14 cellular contexts compared by ENCODE assay signal in the genomic region with DNA sequence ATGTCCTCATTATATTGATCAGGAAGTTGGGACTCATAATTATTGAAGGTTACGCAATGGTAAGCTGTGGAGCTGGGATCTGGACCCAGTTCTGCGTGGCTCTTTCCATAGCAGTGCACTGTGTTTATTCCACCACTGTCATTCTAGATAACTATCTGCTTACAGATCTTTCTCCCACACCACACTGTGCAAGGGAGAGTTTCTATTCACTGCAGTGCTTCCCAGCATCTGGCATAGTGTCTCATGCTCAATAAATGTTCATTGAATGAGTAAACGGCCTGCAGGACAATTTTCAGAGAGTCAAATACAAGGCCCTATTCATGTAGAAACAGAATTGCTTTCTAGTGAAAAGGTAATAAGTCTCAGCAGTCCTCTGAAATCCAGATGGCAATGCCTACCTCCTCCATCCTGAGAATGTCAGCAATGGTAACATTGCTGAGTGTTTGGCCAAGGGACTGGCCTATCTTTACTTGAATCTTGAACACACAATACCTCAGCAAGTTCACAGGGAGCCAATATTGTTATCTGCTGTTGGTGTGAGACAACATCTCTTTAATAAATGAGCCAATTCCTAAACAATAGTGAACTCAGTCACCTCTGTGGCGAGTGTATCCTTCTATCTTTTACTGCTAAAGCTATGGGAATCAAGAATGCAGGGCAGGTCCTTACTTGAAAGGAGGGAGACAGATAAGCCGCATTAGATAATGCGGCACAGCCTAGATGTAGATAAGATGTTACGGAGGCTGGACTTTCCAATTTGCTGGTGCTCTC.
DNase-seq lines count a peak whose midpoint lies in the region; ATAC-seq and TF ChIP-seq lines count a peak whose summit lies in the region.
"Had no signal": no experiment of that assay in that cellular context is flagged by ENCODE, and none has a peak within 500 bp of the region (broad histone marks: within the 10 kb centered on the region; RNA-seq: fewer than 3 reads in every experiment).

No MANE protein-coding gene starts in this region.

- H4K91ac ChIP-seq in mesenchymal stem cell (ENCODE audit: low read length), result no peak overlapping the region

- H3K14ac ChIP-seq in mesenchymal stem cell (ENCODE audit: low read length in 2 of 2), result no peak overlapping the region

- no peaks in the 10 kb centered on the region for H3K36me3 ChIP-seq in body of pancreas (replicated peaks in 1 of 2; ENCODE audit: insufficient read depth in 1 of 2, low read depth in 2 of 2)
- no peaks in the 10 kb centered on the region for H3K36me3 ChIP-seq in mesenchymal stem cell (ENCODE audit: control insufficient read depth in 1 of 2, insufficient read depth in 2 of 2, low read depth in 1 of 2, low read length in 2 of 2)
- H3K36me3 ChIP-seq: upper lobe of left lung had no signal

- peak overlapping the region in 1 of 2 experiments; percentile 42 for H2BK12ac ChIP-seq in mesenchymal stem cell (ENCODE audit: low read length in 2 of 2)

- H2BK5ac ChIP-seq in mesenchymal stem cell (ENCODE audit: low read depth, low read length, poor library complexity, severe bottlenecking), result no peak overlapping the region

- WGBS in body of pancreas, 2 donors, result 38 to 49% methylated on average over 7 of the region's 7 CpGs
- WGBS in mesenchymal stem cell, result 35% methylated on average over 7 of the region's 7 CpGs

- H3K27me3 ChIP-seq in body of pancreas, result no peaks in the 10 kb centered on the region
- H3K27me3 ChIP-seq in mesenchymal stem cell (ENCODE audit: control insufficient read depth in 1 of 2, insufficient read depth in 1 of 2, low read length in 2 of 2), result no peaks in the 10 kb centered on the region
- H3K27me3 ChIP-seq: upper lobe of left lung had no signal

- TF ChIP-seq CTCF in AG04449 (IDR thresholded peaks at IDR 0.05; ENCODE audit: insufficient read depth, low read length, missing control alignments), result no peak
- TF ChIP-seq CTCF in body of pancreas (IDR thresholded peaks at IDR 0.05), result no peak

- peaks cover 18% of the 10 kb centered on the region for H3K4me1 ChIP-seq in body of pancreas
- peaks cover 2% of the 10 kb centered on the region for H3K4me1 ChIP-seq in mesenchymal stem cell (ENCODE audit: control insufficient read depth, insufficient read depth, low read depth, low read length)

- no peak overlapping the region for H2BK15ac ChIP-seq in mesenchymal stem cell (ENCODE audit: low read depth, poor library complexity, severe bottlenecking)

- intact Hi-C loops in body of pancreas (cut with DNase I), result no loop called here

- CTCF ChIA-PET in AG04449 (lab: Yijun Ruan, JAX), result no interaction called here

- DNase-seq in AG04449 (ENCODE audit: low read depth, low spot score) (peak; percentile 10), HT1080 (ENCODE audit: low read depth) (peak; percentile 15), body of pancreas (no peak), mesenchymal stem cell (peak; percentile 77), NCI-H187 treated with DMSO at 0.1 percent for 48 hours (lab: John Stamatoyannopoulos, UW) (no peak), hypothalamus (lab: John Stamatoyannopoulos, UW) (no peak), GM03348 (ENCODE audit: low spot score) (no peak)
- DNase-seq in activated CD8-positive, alpha-beta memory T cell treated with anti-CD3 and anti-CD28 coated beads, Interleukin-2, amount 50 U/mL, for 4 hours, result no peak
- DNase-seq: activated CD4-positive, alpha-beta T cell treated with anti-CD3 and anti-CD28 coated beads, Interleukin-2, amount 50 U/mL, for 1 hour; H9; NCI-H345; OCI-M1; T-helper 2 cell; upper lobe of left lung had no signal

- H3K4me3 ChIP-seq in AG04449 (ENCODE audit: low read depth, low read length) (no peak overlapping the region), body of pancreas (no peak overlapping the region), mesenchymal stem cell (ENCODE audit: insufficient read depth in 1 of 2, low read depth in 1 of 2, low read length in 2 of 2) (no peak overlapping the region)
- H3K4me3 ChIP-seq: upper lobe of left lung had no signal

- no peak overlapping the region for H2BK120ac ChIP-seq in mesenchymal stem cell (ENCODE audit: low read depth, low read length)

- no peak overlapping the region for H3K9ac ChIP-seq in mesenchymal stem cell (ENCODE audit: low read length)

- no peaks in the 10 kb centered on the region for H3K9me3 ChIP-seq in body of pancreas
- H3K9me3 ChIP-seq in mesenchymal stem cell (ENCODE audit: control insufficient read depth, low read length), result no peaks in the 10 kb centered on the region
- H3K9me3 ChIP-seq: upper lobe of left lung had no signal

- H3K27ac ChIP-seq in body of pancreas, result peak overlapping the region in 3 of 4 donors; percentile 27 to 57 (median 51)
- H3K27ac ChIP-seq in mesenchymal stem cell (ENCODE audit: low read length, poor library complexity, severe bottlenecking), result no peak overlapping the region
- H3K27ac ChIP-seq: upper lobe of left lung had no signal

- no peak overlapping the region for H3K23ac ChIP-seq in mesenchymal stem cell (ENCODE audit: low read length in 2 of 2)

- no peaks in the 10 kb centered on the region for H3K79me1 ChIP-seq in mesenchymal stem cell (replicated peaks; ENCODE audit: low read length, poor library complexity, severe bottlenecking)

- no peak overlapping the region for H3K4me2 ChIP-seq in mesenchymal stem cell (ENCODE audit: low read length, poor library complexity, severe bottlenecking)

- H3K4ac ChIP-seq in mesenchymal stem cell (ENCODE audit: low read depth in 1 of 2, low read length in 2 of 2), result peak overlapping the region in 1 of 2 experiments; percentile 73

- peak; percentile 57 for ATAC-seq in body of pancreas

- no peak overlapping the region for H3K18ac ChIP-seq in mesenchymal stem cell (ENCODE audit: low read depth in 1 of 2, low read length in 2 of 2)

- POLR2A ChIA-PET in AG04449 (lab: Yijun Ruan, JAX), result no interaction called here

- no peak overlapping the region for H4K8ac ChIP-seq in mesenchymal stem cell (ENCODE audit: low read length)

- TF ChIP-seq POLR2A in body of pancreas (IDR thresholded peaks at IDR 0.05), result no peak

- no peak overlapping the region for H2AFZ ChIP-seq in mesenchymal stem cell (ENCODE audit: low read depth, low read length)

- no peak overlapping the region for H2AK5ac ChIP-seq in mesenchymal stem cell (ENCODE audit: low read length, severe bottlenecking)

Comparison
In these comparisons a context has a peak if more than half of its experiments do, and no peak if none do; other contexts are left out.
1. DNase-seq: peak in AG04449 (single experiment), HT1080 (single experiment) and mesenchymal stem cell (single experiment); none in body of pancreas (0 of 4), NCI-H187 treated with DMSO at 0.1 percent for 48 hours (single experiment), activated CD8-positive, alpha-beta memory T cell treated with anti-CD3 and anti-CD28 coated beads, Interleukin-2, amount 50 U/mL, for 4 hours (single experiment), hypothalamus (0 of 51) and GM03348 (single experiment).